Comparison of ENCODE assay signal across 8 cellular contexts in the genomic region with DNA sequence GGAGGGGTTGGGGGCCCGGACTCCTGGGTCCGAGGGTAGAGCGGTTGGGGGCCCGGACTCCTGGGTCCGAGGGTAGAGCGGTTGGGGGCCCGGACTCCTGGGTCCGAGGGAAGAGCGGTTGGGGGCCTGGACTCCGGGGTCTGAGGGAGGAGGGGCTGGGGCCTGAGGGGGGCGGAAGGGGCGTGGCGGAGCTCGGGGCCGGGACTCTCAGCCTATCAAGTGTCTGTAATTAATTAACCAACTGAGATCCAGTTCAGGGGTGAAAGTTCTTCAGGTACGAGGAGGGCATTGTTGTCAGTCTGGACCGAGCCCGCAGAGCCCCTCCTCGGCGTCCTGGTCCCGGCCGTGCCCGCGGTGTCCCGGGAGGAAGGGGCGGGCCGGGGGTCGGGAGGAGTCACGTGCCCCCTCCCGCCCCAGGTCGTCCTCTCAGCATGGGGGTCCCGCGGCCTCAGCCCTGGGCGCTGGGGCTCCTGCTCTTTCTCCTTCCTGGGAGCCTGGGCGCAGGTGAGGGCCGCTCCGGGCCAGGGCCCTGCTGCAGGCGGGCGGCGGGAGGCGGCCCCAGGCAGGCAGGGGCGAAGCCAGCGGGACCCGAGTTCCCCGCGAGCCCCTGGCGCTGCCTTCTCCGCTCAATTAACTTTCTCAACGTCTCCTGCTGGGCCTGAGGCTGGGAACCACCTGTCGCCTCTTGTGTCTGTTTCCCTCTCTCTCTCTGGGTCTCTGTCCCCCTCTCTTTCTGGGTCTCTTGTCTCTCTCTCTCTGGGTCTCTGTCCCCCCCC. TPM values are rescaled to one million over a fixed set of nuclear protein-coding genes. Genes with fewer than 3 reads are reported as not detected.
DNase-seq lines count a peak whose midpoint lies in the region; ATAC-seq and TF ChIP-seq lines count a peak whose summit lies in the region.

No MANE protein-coding gene starts in this region.

- DNase-seq in Daoy (ENCODE audit: low read depth): peak; percentile 51
- DNase-seq in NCI-H1417 treated with DMSO at 0.1 percent for 48 hours (lab: John Stamatoyannopoulos, UW): peak; percentile 58
- DNase-seq in activated naive CD4-positive, alpha-beta T cell treated with anti-CD3 and anti-CD28 coated beads, Interleukin-2, amount 50 U/mL, for 16 hours: peak; percentile 43
- peak; percentile 70 for DNase-seq in left cardiac atrium
- DNase-seq in renal cortical epithelial cell (ENCODE audit: low read depth): peak; percentile 24
- no peak for DNase-seq in PC-9
- no peak for DNase-seq in SKM-1 (lab: John Stamatoyannopoulos, UW; ENCODE audit: unreplicated experiment)

- POLR2A ChIA-PET in PC-9 (lab: Charles Lee; ENCODE audit: unreplicated experiment): no interaction called here

- CTCF ChIA-PET in PC-9 (lab: Charles Lee): interaction anchor here (0.6 kb wide), 1 partner anchor 38 kb away, joined by 3 read pairs; no protein-coding TSS in a partner anchor

- no peaks in the 10 kb centered on the region for H3K79me2 ChIP-seq in PC-9 (ENCODE audit: low read depth)

- peaks cover 10% of the 10 kb centered on the region; the same call in 1 of the 2 replicates for H3K27me3 ChIP-seq in PC-9 (ENCODE audit: insufficient read depth, low read depth)

- no peak for TF ChIP-seq CTCF in PC-9 (conservative IDR thresholded peaks at IDR 0.05)

- H3K4me3 ChIP-seq in PC-9: no peak overlapping the region

- no peak overlapping the region for H2AFZ ChIP-seq in PC-9

- H3K4me2 ChIP-seq in PC-9: no peak overlapping the region

- no peaks in the 10 kb centered on the region for H3K9me3 ChIP-seq in PC-9 (ENCODE audit: insufficient read depth, low read depth)

- no peaks in the 10 kb centered on the region for H3K9me2 ChIP-seq in PC-9 (ENCODE audit: insufficient read depth)

- H3K4me1 ChIP-seq in PC-9 (replicated peaks; ENCODE audit: insufficient read depth): no peaks in the 10 kb centered on the region

- no peak overlapping the region for H3K27ac ChIP-seq in PC-9

- ATAC-seq in left cardiac atrium (peak; percentile 79 to 87), GM21367 (IDR thresholded peaks at IDR 0.05; ENCODE audit: unreplicated experiment) (no peak)

- no peaks in the 10 kb centered on the region for H3F3A ChIP-seq in PC-9 (ENCODE audit: insufficient read depth, low read depth)

- no peaks in the 10 kb centered on the region for H4K20me1 ChIP-seq in PC-9 (ENCODE audit: insufficient read depth)

- intact Hi-C loops in left cardiac atrium (cut with DNase I): no loop called here
- intact Hi-C loops in PC-9 (cut with micrococcal nuclease; ENCODE audit: unreplicated experiment): no loop called here

- no peaks in the 10 kb centered on the region for H3K36me3 ChIP-seq in PC-9 (ENCODE audit: low read depth)

- no TSS peak for BruUV-seq in PC-9 (replicated peaks; lab: Mats Ljungman, UMichigan)

RNA-seq across cellular contexts. Expression of a gene that starts 0.7 kb away (rescaled TPM):
- total RNA-seq in Daoy (2014; rRNA removed; shearing (Covaris generic)): 3.5 and 3.7 TPM in 2 replicates
- total RNA-seq in left cardiac atrium (100 to 1,000 TPM; 156 to 202 TPM), renal cortical epithelial cell (23.4 and 47.7 TPM in 2 replicates), PC-9 (2021) (4.8 and 6.7 TPM in 2 replicates)

RNA-seq across cellular contexts. Expression of a gene that starts 14.6 kb away (rescaled TPM):
- total RNA-seq in Daoy (2014; rRNA removed; shearing (Covaris generic)): 178 and 202 TPM in 2 replicates
- total RNA-seq in left cardiac atrium (10 to 100 TPM; 27.3 to 34.9 TPM), renal cortical epithelial cell (0.75 and 1.6 TPM in 2 replicates), PC-9 (2021) (0.75 and 0.96 TPM in 2 replicates)

RNA-seq across cellular contexts. Expression of a gene that starts 16.9 kb away (rescaled TPM):
- total RNA-seq in Daoy (2014; rRNA removed; shearing (Covaris generic)): 3,589 and 4,520 TPM in 2 replicates
- total RNA-seq in left cardiac atrium (1,000 to 10,000 TPM; 1,060 to 1,184 TPM), renal cortical epithelial cell (2,210 and 4,384 TPM in 2 replicates), PC-9 (2021) (1,702 and 2,282 TPM in 2 replicates)

RNA-seq across cellular contexts. Expression of a gene that starts 25.8 kb away (rescaled TPM):
- 2,661 and 3,645 TPM in 2 replicates for total RNA-seq in Daoy (2014; rRNA removed; shearing (Covaris generic))
- total RNA-seq in left cardiac atrium: 1,000 to 10,000 TPM; 1,559 to 1,594 TPM
- total RNA-seq in renal cortical epithelial cell: 962 and 2,738 TPM in 2 replicates
- total RNA-seq in PC-9 (2021): 2,360 and 3,865 TPM in 2 replicates

RNA-seq across cellular contexts. Expression of a gene that starts 39.1 kb away (rescaled TPM):
- total RNA-seq in Daoy (2014; rRNA removed; shearing (Covaris generic)): 1.5 and 4.7 TPM in 2 replicates
- total RNA-seq in left cardiac atrium: 1 to 10 TPM; 4.9 to 6.0 TPM
- total RNA-seq in renal cortical epithelial cell: 1.3 and 1.7 TPM in 2 replicates
- 5.1 and 5.3 TPM in 2 replicates for total RNA-seq in PC-9 (2021)

Comparison
In these comparisons a context has a peak if more than half of its experiments do, and no peak if none do; other contexts are left out.
1. DNase-seq: peak in Daoy (single experiment), NCI-H1417 treated with DMSO at 0.1 percent for 48 hours (single experiment), activated naive CD4-positive, alpha-beta T cell treated with anti-CD3 and anti-CD28 coated beads, Interleukin-2, amount 50 U/mL, for 16 hours (single experiment), left cardiac atrium (single experiment) and renal cortical epithelial cell (single experiment); none in PC-9 (0 of 2) and SKM-1 (single experiment).
2. RNA of a gene that starts 14.6 kb away (total RNA-seq): 178 to 202 TPM in Daoy and 27.3 to 34.9 TPM in left cardiac atrium; 0.75 to 0.96 TPM in PC-9 and 0.75 to 1.6 TPM in renal cortical epithelial cell; every median in the first group is over 10 times any median in the second.